1 cellular context compared by ENCODE assay signal in the genomic region with DNA sequence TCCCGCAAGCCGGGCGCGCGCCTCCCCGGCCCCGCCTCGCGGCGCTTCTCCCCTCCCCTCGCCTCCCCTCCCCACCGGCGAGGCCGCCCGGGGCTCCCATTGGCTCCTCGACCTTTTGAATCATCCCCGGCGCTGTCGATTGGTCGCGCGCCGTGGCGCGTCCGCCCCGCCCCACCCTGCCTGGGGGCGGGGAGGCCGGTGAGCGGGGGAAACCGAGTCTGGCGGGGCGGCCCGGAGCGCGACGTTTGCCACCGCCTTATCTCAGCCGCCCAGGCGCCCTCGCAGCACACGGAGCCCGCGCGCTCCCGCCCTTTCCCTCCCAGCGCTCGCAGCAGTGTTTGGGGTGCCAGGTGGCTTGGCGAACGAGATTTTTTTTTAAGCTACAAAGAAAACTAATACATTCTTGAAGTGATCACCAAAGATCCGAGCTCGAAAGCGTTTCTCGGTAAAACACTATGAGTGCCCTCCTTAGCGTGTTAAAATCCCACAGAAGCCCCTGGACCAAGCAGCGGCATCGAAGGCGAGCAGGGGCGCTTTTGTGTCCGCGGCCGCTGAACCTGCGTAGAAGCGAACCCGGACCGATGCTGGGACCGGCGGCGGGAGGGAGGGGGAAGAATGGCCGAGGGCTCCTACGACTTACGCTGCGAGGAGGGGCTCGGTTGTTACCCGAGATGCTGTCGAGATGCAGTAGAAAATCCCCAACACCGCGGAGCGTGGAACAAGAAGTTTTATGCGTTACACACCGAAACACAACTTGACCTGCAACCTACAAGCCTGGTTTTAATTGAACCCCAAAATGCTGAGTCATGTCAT.
TF ChIP-seq lines count a peak whose summit lies in the region.

No MANE protein-coding gene starts in this region.

TF ChIP-seq in Ishikawa, 13 proteins besides CTCF, POLR2A, EP300 and RAD21 (continued from another document):
- TF ChIP-seq, protein P1, sequence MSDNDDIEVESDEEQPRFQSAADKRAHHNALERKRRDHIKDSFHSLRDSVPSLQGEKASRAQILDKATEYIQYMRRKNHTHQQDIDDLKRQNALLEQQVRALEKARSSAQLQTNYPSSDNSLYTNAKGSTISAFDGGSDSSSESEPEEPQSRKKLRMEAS (IDR thresholded peaks at IDR 0.05), result peak; percentile 75
- TF ChIP-seq FOXM1 (IDR thresholded peaks at IDR 0.05; ENCODE audit: borderline replicate concordance, low read depth) (peak; percentile 89), USF1 (IDR thresholded peaks at IDR 0.05) (no peak), EGR1 (IDR thresholded peaks at IDR 0.05) (peak; percentile 9; the same call in 1 of the 2 replicates), TAF1 (IDR thresholded peaks at IDR 0.05; ENCODE audit: low read depth) (peak; percentile 77)
